Comparison of ENCODE assay signal across 8 cellular contexts in genomic region chr1:165854101-165854845, GRCh38. TPM values are rescaled to one million over a fixed set of nuclear protein-coding genes. Genes with fewer than 3 reads are reported as not detected.
DNase-seq lines count a peak whose midpoint lies in the region; ATAC-seq and TF ChIP-seq lines count a peak whose summit lies in the region.

No MANE protein-coding gene starts in this region.

- intact Hi-C loops in lower lobe of right lung (cut with DNase I) (no loop called here), spleen (cut with DNase I; ENCODE audit: low total_unique reads) (no loop called here)

- H3K27ac ChIP-seq in C4-2B (peak overlapping the region; percentile 26; the same call in 1 of the 2 replicates), lower lobe of right lung (no peak overlapping the region), spleen (peak overlapping the region in 3 of 8 donors; percentile 31 to 53 (median 48))

- H3K36me3 ChIP-seq in lower lobe of right lung (no peaks in the 10 kb centered on the region), spleen (no peaks in the 10 kb centered on the region)

- ATAC-seq in lower lobe of right lung (peak; percentile 59 to 78), GM21526 (IDR thresholded peaks at IDR 0.05; ENCODE audit: low FRiP score, unreplicated experiment) (no peak), HG02981 (IDR thresholded peaks at IDR 0.05; ENCODE audit: unreplicated experiment) (no peak)

- H3K9me3 ChIP-seq in lower lobe of right lung, result no peaks in the 10 kb centered on the region
- H3K9me3 ChIP-seq in spleen, result no peaks in the 10 kb centered on the region

- in situ Hi-C loops in astrocyte of the cerebellum (cut with HindIII; ENCODE audit: low sequenced_read_pairs), result no loop called here

- no peaks in the 10 kb centered on the region for H3K27me3 ChIP-seq in lower lobe of right lung (ENCODE audit: low read depth)
- no peaks in the 10 kb centered on the region for H3K27me3 ChIP-seq in spleen (replicated peaks in 1 of 7)

- WGBS in spleen, 5 donors, result 41 to 60% (median 58%) methylated on average over 7 of the region's 7 CpGs

- no peak for TF ChIP-seq POLR2A in spleen (IDR thresholded peaks at IDR 0.05)

- peaks cover 13% of the 10 kb centered on the region for H3K4me1 ChIP-seq in lower lobe of right lung
- peaks cover 4 to 85% (median 28%) of the 10 kb centered on the region in 6 donors for H3K4me1 ChIP-seq in spleen

- no peak overlapping the region for H3K4me3 ChIP-seq in astrocyte of the cerebellum (ENCODE audit: low read depth, low read length)
- H3K4me3 ChIP-seq in lower lobe of right lung, result no peak overlapping the region
- no peak overlapping the region for H3K4me3 ChIP-seq in spleen

- DNase-seq in HT1080 (ENCODE audit: low read depth) (peak; percentile 86), astrocyte of the cerebellum (ENCODE audit: low read depth) (peak; percentile 86), lower lobe of right lung (no peak), spleen (no peak)
- no peak for DNase-seq in activated CD4-positive, alpha-beta T cell treated with anti-CD3 and anti-CD28 coated beads, Interleukin-2, amount 50 U/mL, for 48 hours

- no peak for TF ChIP-seq CTCF in C4-2B (conservative IDR thresholded peaks at IDR 0.05)
- no peak for TF ChIP-seq CTCF in astrocyte of the cerebellum (IDR thresholded peaks at IDR 0.05; ENCODE audit: low read depth, low read length, missing control alignments)
- no peak for TF ChIP-seq CTCF in lower lobe of right lung (IDR thresholded peaks at IDR 0.05)
- no peak for TF ChIP-seq CTCF in spleen (IDR thresholded peaks at IDR 0.05 in 8 of 11, conservative IDR thresholded peaks at IDR 0.05 in 3 of 11)

RNA-seq across cellular contexts. Expression of gene UCK2, which starts 26.9 kb away (rescaled TPM):
- 133 and 148 TPM in 2 replicates for total RNA-seq in HT1080 (2014; rRNA removed; shearing (Covaris generic))
- polyA plus RNA-seq in HT1080 (2015; cell fraction: cytosol; rRNA removed), result 75.8 and 80.1 TPM in 2 replicates
- 60.9 and 63.7 TPM in 2 replicates for polyA plus RNA-seq in HT1080 (2015; cell fraction: nucleus; rRNA removed)
- total RNA-seq in lower lobe of right lung (8.3 TPM), spleen (10 to 100 TPM; 15.3 to 18.3 (median 16.5) TPM)
- 10 to 100 TPM in 2 of 3 donors, 1 to 10 TPM in 1; 9.8 to 10.5 (median 10.4) TPM for polyA plus RNA-seq in spleen

Comparison
In these comparisons a context has a peak if more than half of its experiments do, and no peak if none do; other contexts are left out.
1. DNase-seq: peak in HT1080 (single experiment) and astrocyte of the cerebellum (single experiment); none in lower lobe of right lung (single experiment), spleen (single experiment) and activated CD4-positive, alpha-beta T cell treated with anti-CD3 and anti-CD28 coated beads, Interleukin-2, amount 50 U/mL, for 48 hours (0 of 2).
2. ATAC-seq: peak in lower lobe of right lung (2 of 2); none in GM21526 (single experiment) and HG02981 (single experiment).